In the genomic region with DNA sequence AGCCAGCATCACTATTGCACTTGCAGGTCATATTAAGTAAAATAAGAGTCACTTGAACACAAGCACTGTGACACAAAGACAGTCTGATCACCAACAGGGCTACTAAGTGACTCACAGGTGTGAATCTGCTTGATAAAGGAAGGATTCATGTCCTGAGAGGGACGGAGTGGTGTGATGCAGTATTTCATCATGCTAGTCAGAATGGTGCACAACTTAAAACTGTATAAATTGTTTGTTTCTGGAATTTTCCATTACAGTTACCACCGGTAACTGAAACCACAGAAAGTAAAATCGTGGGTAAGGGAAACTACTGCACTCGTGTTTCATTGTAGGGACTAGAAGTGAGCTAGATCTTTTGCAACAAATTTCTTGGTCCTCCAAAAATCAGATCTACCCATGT, we compare ENCODE assay signal across 8 cellular contexts.
DNase-seq lines count a peak whose midpoint lies in the region; ATAC-seq and TF ChIP-seq lines count a peak whose summit lies in the region.

No MANE protein-coding gene starts in this region.

- no peaks in the 10 kb centered on the region for H3K36me3 ChIP-seq in MG63

- H3K4me1 Mint-ChIP-seq in immature natural killer cell: peaks cover 32 to 59% of the 10 kb centered on the region in 2 donors

- peak overlapping the region; percentile 42 to 82 (median 63) for H3K27ac Mint-ChIP-seq in immature natural killer cell

- H3K9me3 Mint-ChIP-seq in immature natural killer cell: no peaks in the 10 kb centered on the region

- ATAC-seq in GM18861 (IDR thresholded peaks at IDR 0.05; ENCODE audit: unreplicated experiment) (peak; percentile 67), HG02678 (IDR thresholded peaks at IDR 0.05; ENCODE audit: unreplicated experiment) (peak; percentile 81)

- no peaks in the 10 kb centered on the region for H3K9me3 ChIP-seq in MG63

- no peak for TF ChIP-seq CTCF in GM10266 (IDR thresholded peaks at IDR 0.05; ENCODE audit: control insufficient read depth, insufficient read depth, low read depth, missing control alignments)

- H3K27me3 ChIP-seq in MG63: no peaks in the 10 kb centered on the region

- H3K36me3 Mint-ChIP-seq in immature natural killer cell: no peaks in the 10 kb centered on the region

- DNase-seq in RPMI7951 (ENCODE audit: low read depth): peak; percentile 47
- peak; percentile 3 to 14 (median 11) for DNase-seq in immature natural killer cell
- no peak for DNase-seq in D341Med (ENCODE audit: low spot score)
- DNase-seq in MG63: no peak
- no peak for DNase-seq in SK-N-DZ (ENCODE audit: low spot score)
- no peak for DNase-seq in GM10266 (ENCODE audit: extremely low spot score)

- H3K4me3 ChIP-seq in MG63: no peak overlapping the region

- peak overlapping the region in 4 of 5 donors; percentile 11 to 52 (median 29) for H3K4me3 Mint-ChIP-seq in immature natural killer cell

- no peaks in the 10 kb centered on the region for H3K27me3 Mint-ChIP-seq in immature natural killer cell (ENCODE audit: low read depth in 3 of 3)

Comparison
In these comparisons a context has a peak if more than half of its experiments do, and no peak if none do; other contexts are left out.
1. DNase-seq: peak in RPMI7951 (single experiment) and immature natural killer cell (3 of 3); none in D341Med (single experiment), MG63 (single experiment), SK-N-DZ (single experiment) and GM10266 (single experiment).